ENCODE assay signal across 8 cellular contexts in the genomic region with DNA sequence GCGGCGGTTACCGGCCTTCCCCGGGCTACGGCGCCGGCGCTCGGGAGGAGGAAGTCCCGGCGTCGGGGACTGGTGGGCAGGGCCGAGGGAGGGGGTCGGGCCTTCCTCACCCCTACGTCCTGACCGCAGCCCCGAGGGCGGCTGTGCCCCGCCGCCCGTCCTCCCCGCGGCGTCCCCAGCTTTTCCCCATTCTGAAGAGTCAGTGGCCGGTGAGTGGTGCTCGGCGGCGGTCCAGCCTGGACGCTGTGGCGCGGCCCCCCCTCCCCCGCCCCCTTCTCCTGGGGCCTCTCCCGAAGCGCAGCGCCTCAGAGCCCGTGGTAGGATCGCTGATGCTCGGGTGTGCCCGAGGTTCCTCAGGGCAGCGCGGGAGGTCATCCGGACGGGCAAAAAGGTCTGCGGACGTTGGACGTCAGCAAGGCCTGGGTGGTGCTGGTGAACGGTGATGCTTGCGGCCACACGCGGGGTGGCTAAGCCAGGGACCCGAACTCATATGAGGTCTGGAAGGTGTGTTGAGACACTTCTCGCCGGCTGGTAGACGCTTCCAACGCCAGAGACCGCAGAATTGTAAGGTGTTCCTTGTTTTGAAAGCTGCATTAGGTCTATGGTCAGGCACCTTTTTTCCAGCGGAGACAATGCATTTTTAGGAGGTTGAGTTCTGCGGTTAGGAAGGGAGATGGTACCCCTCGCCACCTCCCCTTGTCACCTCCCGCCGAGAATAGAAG. TPM values are rescaled to one million over a fixed set of nuclear protein-coding genes. Genes with fewer than 3 reads are reported as not detected.
A peak's percentile ranks its signal among the peaks of the same experiment; 100 is the strongest.
DNase-seq lines count a peak whose midpoint lies in the region; ATAC-seq and TF ChIP-seq lines count a peak whose summit lies in the region.

No MANE protein-coding gene starts in this region.

- no peaks in the 10 kb centered on the region for H3K36me3 ChIP-seq in A673 (ENCODE audit: insufficient read depth, low read length, poor library complexity, severe bottlenecking)
- no peaks in the 10 kb centered on the region for H3K36me3 ChIP-seq in subcutaneous abdominal adipose tissue (ENCODE audit: control insufficient read depth in 5 of 5, insufficient read depth in 5 of 5, low read length in 5 of 5)

- H3K27me3 ChIP-seq in A673 (replicated peaks; ENCODE audit: insufficient read depth, low read depth, low read length, poor library complexity) (no peaks in the 10 kb centered on the region), subcutaneous abdominal adipose tissue (ENCODE audit: control insufficient read depth in 5 of 5, insufficient read depth in 4 of 5, low read length in 5 of 5) (no peaks in the 10 kb centered on the region)

- CTCF ChIA-PET in A673 (lab: Charles Lee), result no interaction called here

- H3K9me3 ChIP-seq in A673 (ENCODE audit: low read depth, low read length, poor library complexity, severe bottlenecking) (no peaks in the 10 kb centered on the region), subcutaneous abdominal adipose tissue (ENCODE audit: control insufficient read depth in 5 of 5, low read length in 5 of 5) (no peaks in the 10 kb centered on the region)

- POLR2A ChIA-PET in A673 (lab: Charles Lee; ENCODE audit: low non-redundant PET), result interaction anchor here (0.9 kb wide), 1 partner anchor 12 kb away, joined by 5 read pairs; no protein-coding TSS in a partner anchor

- H3K27ac ChIP-seq in A673 (ENCODE audit: low read depth, low read length, poor library complexity, severe bottlenecking) (peak overlapping the region; percentile 92), subcutaneous abdominal adipose tissue (ENCODE audit: low read depth, low read length) (peak overlapping the region; percentile 84)

- H3K4me3 ChIP-seq in A673 (ENCODE audit: low read depth, low read length, poor library complexity, severe bottlenecking) (peak overlapping the region; percentile 93), fibroblast of mammary gland (ENCODE audit: control insufficient read depth, low read depth, low read length) (peak overlapping the region; percentile 73), subcutaneous abdominal adipose tissue (ENCODE audit: low read depth in 1 of 5, low read length in 5 of 5) (peak overlapping the region; percentile 72 to 90 (median 81))

- H3K36me3 Mint-ChIP-seq in activated T-cell treated with anti-CD3 and anti-CD28 coated beads, Interleukin-2, amount 50 U/mL, for 4 hours (ENCODE audit: insufficient read depth), result no peaks in the 10 kb centered on the region
- H3K36me3 Mint-ChIP-seq in natural killer cell, result no peaks in the 10 kb centered on the region

- intact Hi-C loops in A673 (cut with micrococcal nuclease; ENCODE audit: unreplicated experiment) (no loop called here), natural killer cell (cut with micrococcal nuclease) (loop anchor here (1.0 kb wide), 1 partner anchor 48 kb away; a partner anchor contains a TSS)

- ATAC-seq in GM18502 (IDR thresholded peaks at IDR 0.05; ENCODE audit: poor library complexity, unreplicated experiment), result peak; percentile 53
- ATAC-seq in HG02943 (IDR thresholded peaks at IDR 0.05; ENCODE audit: low read depth, unreplicated experiment), result peak; percentile 29
- peak; percentile 63 to 66 for ATAC-seq in activated T-cell treated with anti-CD3 and anti-CD28 coated beads, Interleukin-2, amount 50 U/mL, for 4 hours
- peak; percentile 44 to 60 (median 49) for ATAC-seq in natural killer cell

- DNase-seq in A673 (ENCODE audit: low spot score), result peak; percentile 56
- peak; percentile 24 for DNase-seq in NCI-H226
- DNase-seq in activated T-cell treated with anti-CD3 and anti-CD28 coated beads, Interleukin-2, amount 50 U/mL, for 4 hours, result peak; percentile 37
- peak; percentile 48 for DNase-seq in fibroblast of mammary gland (ENCODE audit: low read depth)
- DNase-seq in natural killer cell, result peak; percentile 53

- peak overlapping the region; percentile 93 for H3K4me3 Mint-ChIP-seq in activated T-cell treated with anti-CD3 and anti-CD28 coated beads, Interleukin-2, amount 50 U/mL, for 4 hours
- peak overlapping the region; percentile 89 for H3K4me3 Mint-ChIP-seq in natural killer cell

- peak overlapping the region; percentile 78 to 80 for H3K27ac Mint-ChIP-seq in natural killer cell

- no TSS peak for BruUV-seq in A673 (replicated peaks; lab: Mats Ljungman, UMichigan)

- no peaks in the 10 kb centered on the region for H3K27me3 Mint-ChIP-seq in activated T-cell treated with anti-CD3 and anti-CD28 coated beads, Interleukin-2, amount 50 U/mL, for 4 hours (ENCODE audit: low read depth)
- H3K27me3 Mint-ChIP-seq in natural killer cell (ENCODE audit: low read depth in 2 of 2), result no peaks in the 10 kb centered on the region

- peaks cover 18% of the 10 kb centered on the region for H3K4me1 ChIP-seq in A673 (ENCODE audit: insufficient read depth, low read length, poor library complexity, severe bottlenecking)
- peaks cover 0 to 26% (median 23%) of the 10 kb centered on the region in 5 donors for H3K4me1 ChIP-seq in subcutaneous abdominal adipose tissue (ENCODE audit: control insufficient read depth in 5 of 5, insufficient read depth in 5 of 5, low read length in 5 of 5)

- peak overlapping the region; percentile 71 to 85 (median 81) for H3K9ac ChIP-seq in subcutaneous abdominal adipose tissue (ENCODE audit: low read length in 5 of 5)

- no peaks in the 10 kb centered on the region for H3K9me3 Mint-ChIP-seq in activated T-cell treated with anti-CD3 and anti-CD28 coated beads, Interleukin-2, amount 50 U/mL, for 4 hours
- no peaks in the 10 kb centered on the region for H3K9me3 Mint-ChIP-seq in natural killer cell

- TF ChIP-seq CTCF in A673 (conservative IDR thresholded peaks at IDR 0.05; ENCODE audit: low read depth, low read length) (no peak), fibroblast of mammary gland (conservative IDR thresholded peaks at IDR 0.05; ENCODE audit: control insufficient read depth, insufficient read depth, low read depth, low read length) (no peak), natural killer cell (IDR thresholded peaks at IDR 0.05) (no peak)

- peaks cover 36% of the 10 kb centered on the region for H3K4me1 Mint-ChIP-seq in activated T-cell treated with anti-CD3 and anti-CD28 coated beads, Interleukin-2, amount 50 U/mL, for 4 hours (ENCODE audit: low read depth)
- H3K4me1 Mint-ChIP-seq in natural killer cell, result peaks cover 12 to 27% of the 10 kb centered on the region in 2 donors

RNA-seq across cellular contexts. Expression of a gene that starts 0.7 kb away (rescaled TPM):
- total RNA-seq in A673 (2021) (14.1 and 15.0 TPM in 2 replicates), natural killer cell (1 to 10 TPM; 7.0 to 9.0 (median 7.6) TPM)
- 10 to 100 TPM; 22.2 to 24.9 (median 22.2) TPM for total RNA-seq in activated T-cell treated with anti-CD3 and anti-CD28 coated beads, Interleukin-2, amount 50 U/mL, for 4 hours

RNA-seq across cellular contexts. Expression of a gene that starts 48.7 kb away (rescaled TPM):
- total RNA-seq in A673 (2021) (46.5 and 49.0 TPM in 2 replicates), natural killer cell (10 to 100 TPM in 1 of 3 donors, 1 to 10 TPM in 2; 7.3 to 10.2 (median 8.8) TPM)
- 10 to 100 TPM; 37.0 to 44.6 (median 38.8) TPM for total RNA-seq in activated T-cell treated with anti-CD3 and anti-CD28 coated beads, Interleukin-2, amount 50 U/mL, for 4 hours

Comparison
In these comparisons a context has a peak if more than half of its experiments do, and no peak if none do; other contexts are left out.
1. Peak in every context shown above with its lines: DNase-seq, ATAC-seq, H3K4me3 ChIP-seq and H3K27ac ChIP-seq.